In the genomic region with DNA sequence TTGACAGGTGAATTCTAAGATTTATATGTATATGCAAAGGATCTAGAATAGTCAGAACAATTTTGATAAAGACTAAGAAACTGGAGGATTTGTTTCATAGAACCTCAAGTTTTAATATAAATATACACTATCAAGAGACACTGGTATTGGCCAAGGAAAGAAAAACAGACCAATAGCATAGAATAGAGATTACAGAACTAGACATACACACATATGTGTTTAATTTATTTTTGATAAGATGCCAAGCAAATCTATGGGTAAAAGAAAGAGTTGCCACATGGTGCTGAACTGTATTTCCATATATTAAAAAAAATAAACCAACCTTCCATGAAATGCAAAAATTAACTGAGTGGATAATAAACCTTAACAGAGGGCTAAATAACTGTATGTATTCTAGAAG, we compare ENCODE assay signal across 1 cellular context.
TF ChIP-seq lines count a peak whose summit lies in the region.

No MANE protein-coding gene starts in this region.

TF ChIP-seq in IMR-90, 13 proteins besides CTCF, POLR2A, EP300 and RAD21 (continued from another document):
- TF ChIP-seq BHLHE40 (IDR thresholded peaks at IDR 0.05; ENCODE audit: low read depth, low read length), result no peak
- TF ChIP-seq MAFK (IDR thresholded peaks at IDR 0.05; ENCODE audit: low read depth, low read length), result no peak
- no peak for TF ChIP-seq SMC3 (IDR thresholded peaks at IDR 0.05; ENCODE audit: low read depth, low read length)
- TF ChIP-seq, protein P1, sequence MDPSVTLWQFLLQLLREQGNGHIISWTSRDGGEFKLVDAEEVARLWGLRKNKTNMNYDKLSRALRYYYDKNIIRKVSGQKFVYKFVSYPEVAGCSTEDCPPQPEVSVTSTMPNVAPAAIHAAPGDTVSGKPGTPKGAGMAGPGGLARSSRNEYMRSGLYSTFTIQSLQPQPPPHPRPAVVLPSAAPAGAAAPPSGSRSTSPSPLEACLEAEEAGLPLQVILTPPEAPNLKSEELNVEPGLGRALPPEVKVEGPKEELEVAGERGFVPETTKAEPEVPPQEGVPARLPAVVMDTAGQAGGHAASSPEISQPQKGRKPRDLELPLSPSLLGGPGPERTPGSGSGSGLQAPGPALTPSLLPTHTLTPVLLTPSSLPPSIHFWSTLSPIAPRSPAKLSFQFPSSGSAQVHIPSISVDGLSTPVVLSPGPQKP (IDR thresholded peaks at IDR 0.05; ENCODE audit: borderline replicate concordance, low read depth, low read length), result no peak
- TF ChIP-seq NFE2L2 (IDR thresholded peaks at IDR 0.05; ENCODE audit: low read depth, low read length), result no peak
- no peak for TF ChIP-seq MAZ (IDR thresholded peaks at IDR 0.05; ENCODE audit: borderline replicate concordance, low read depth, low read length)
- no peak for TF ChIP-seq RCOR1 (IDR thresholded peaks at IDR 0.05; ENCODE audit: insufficient replicate concordance, low read length)
